8 cellular contexts compared by ENCODE assay signal in genomic region chr1:206202789-206203363, GRCh38. TPM values are rescaled to one million over a fixed set of nuclear protein-coding genes. Genes with fewer than 3 reads are reported as not detected.
DNase-seq lines count a peak whose midpoint lies in the region; ATAC-seq and TF ChIP-seq lines count a peak whose summit lies in the region.
"Not testable (repeated sequence)": the region's sequence is repeated elsewhere in the genome, so short reads cannot be mapped to it uniquely, and the experiment has no call there.

FAM72A (minus strand) TSS chr1:206202839; CDS start chr1:206202025, 814 bp downstream.

- DNase-seq in GM12864 (ENCODE audit: low read depth) (peak; percentile 99), NCI-H128 (lab: John Stamatoyannopoulos, UW; ENCODE audit: unreplicated experiment) (peak; percentile 99), SKM-1 (lab: John Stamatoyannopoulos, UW; ENCODE audit: unreplicated experiment) (peak; percentile 99), globus pallidus (ENCODE audit: low spot score) (peak; percentile 100), osteoblast (ENCODE audit: insufficient read length, low spot score, missing footprints) (peak; percentile 88), superior temporal gyrus (ENCODE audit: extremely low spot score) (peak; percentile 100)
- DNase-seq in activated naive CD4-positive, alpha-beta T cell treated with anti-CD3 and anti-CD28 coated beads for 36 hours, result peak; percentile 99

- not testable (repeated sequence) for H4K20me1 ChIP-seq in osteoblast (ENCODE audit: insufficient read depth, low read length)

- not testable (repeated sequence) for H3K79me2 ChIP-seq in osteoblast (ENCODE audit: insufficient read depth, low read length)

- TF ChIP-seq CTCF in GM12864 (IDR thresholded peaks at IDR 0.05; ENCODE audit: low read depth, low read length, missing control alignments); osteoblast (IDR thresholded peaks at IDR 0.05; ENCODE audit: extremely low read depth, low read depth, low read length): not testable (repeated sequence)

- peak within 1 kb of the TSS; percentile 83 for H3K4me3 Mint-ChIP-seq in activated naive CD4-positive, alpha-beta T cell treated with anti-CD3 and anti-CD28 coated beads for 36 hours

- not testable (repeated sequence) for H3K27me3 Mint-ChIP-seq in activated naive CD4-positive, alpha-beta T cell treated with anti-CD3 and anti-CD28 coated beads for 36 hours (ENCODE audit: low read depth)

- not testable (repeated sequence) for H3K36me3 ChIP-seq in osteoblast (ENCODE audit: insufficient read depth, low read length)

- H3K4me1 ChIP-seq in osteoblast (ENCODE audit: insufficient read depth, low read length), result not testable (repeated sequence)

- peak within 1 kb of the TSS; percentile 65 for H3K27ac Mint-ChIP-seq in activated naive CD4-positive, alpha-beta T cell treated with anti-CD3 and anti-CD28 coated beads for 36 hours

- not testable (repeated sequence) for H3K4me1 Mint-ChIP-seq in activated naive CD4-positive, alpha-beta T cell treated with anti-CD3 and anti-CD28 coated beads for 36 hours (ENCODE audit: low read depth)

- intact Hi-C loops in activated naive CD4-positive, alpha-beta T cell treated with anti-CD3 and anti-CD28 coated beads for 36 hours (cut with micrococcal nuclease), result not testable (repeated sequence)

- H3K4me2 ChIP-seq in osteoblast (ENCODE audit: insufficient read depth, low read length), result not testable (repeated sequence)

- H3K4me3 ChIP-seq in GM12864 (ENCODE audit: low read depth, low read length) (peak within 1 kb of the TSS; percentile 63), osteoblast (ENCODE audit: insufficient read depth, low read length) (peak within 1 kb of the TSS; percentile 66)

- ATAC-seq in HG02840 (IDR thresholded peaks at IDR 0.05; ENCODE audit: low FRiP score, unreplicated experiment), result peak; percentile 88

- CTCF ChIA-PET in activated naive CD4-positive, alpha-beta T cell treated with anti-CD3 and anti-CD28 coated beads for 36 hours (lab: Charles Lee), result not testable (repeated sequence)

- not testable (repeated sequence) for H3K27me3 ChIP-seq in osteoblast (ENCODE audit: insufficient read depth, low read length)

- not testable (repeated sequence) for H3K36me3 Mint-ChIP-seq in activated naive CD4-positive, alpha-beta T cell treated with anti-CD3 and anti-CD28 coated beads for 36 hours (ENCODE audit: low read depth)

- not testable (repeated sequence) for H3K27ac ChIP-seq in osteoblast (ENCODE audit: low read depth, low read length)

- not testable (repeated sequence) for H3K9me3 ChIP-seq in osteoblast (ENCODE audit: low read depth, low read length)

- not testable (repeated sequence) for H3K9me3 Mint-ChIP-seq in activated naive CD4-positive, alpha-beta T cell treated with anti-CD3 and anti-CD28 coated beads for 36 hours

- peak within 1 kb of the TSS; percentile 47 for H2AFZ ChIP-seq in osteoblast (ENCODE audit: low read length)

RNA-seq across cellular contexts. Expression of gene FAM72A, which starts in this region (rescaled TPM):
- total RNA-seq in activated naive CD4-positive, alpha-beta T cell treated with anti-CD3 and anti-CD28 coated beads for 36 hours, result 10 to 100 TPM; 55.1 to 56.0 TPM
- 2.2 and 3.2 TPM in 2 replicates for total RNA-seq in osteoblast

Comparison
In these comparisons a context has a peak if more than half of its experiments do, and no peak if none do; other contexts are left out.
1. RNA of gene FAM72A (total RNA-seq): 55.1 to 56.0 TPM in activated naive CD4-positive, alpha-beta T cell treated with anti-CD3 and anti-CD28 coated beads for 36 hours; 2.2 to 3.2 TPM in osteoblast; every median in the first group is over 10 times any median in the second.
2. Peak in every context shown above with its lines, with median percentiles within 50 percentile points of each other: DNase-seq.